1 cellular context compared by ENCODE assay signal in the genomic region with DNA sequence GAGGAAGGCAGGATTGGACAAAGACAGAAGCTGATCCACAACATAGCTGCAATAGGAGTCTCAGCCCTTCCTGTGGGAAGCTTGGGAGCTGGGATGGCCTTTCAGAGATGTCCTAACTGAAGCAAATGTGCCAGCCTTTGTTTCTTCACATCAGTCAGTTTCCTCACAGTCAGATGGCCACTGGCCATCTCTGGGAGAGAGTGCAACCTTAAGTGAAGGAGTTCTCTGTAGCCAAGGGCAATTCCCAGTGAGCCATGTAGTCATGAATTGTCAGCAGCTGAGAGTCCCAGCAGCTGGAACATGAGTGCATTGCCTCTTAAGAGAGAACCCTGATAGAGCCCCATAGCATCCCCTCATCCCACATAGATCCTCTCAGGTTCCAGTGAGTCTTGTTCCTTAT.
TF ChIP-seq lines count a peak whose summit lies in the region.

No MANE protein-coding gene starts in this region.

TF ChIP-seq in GM23338, 12 proteins besides CTCF, POLR2A, EP300 and RAD21 (continued from another document):
- TF ChIP-seq, protein P1, sequence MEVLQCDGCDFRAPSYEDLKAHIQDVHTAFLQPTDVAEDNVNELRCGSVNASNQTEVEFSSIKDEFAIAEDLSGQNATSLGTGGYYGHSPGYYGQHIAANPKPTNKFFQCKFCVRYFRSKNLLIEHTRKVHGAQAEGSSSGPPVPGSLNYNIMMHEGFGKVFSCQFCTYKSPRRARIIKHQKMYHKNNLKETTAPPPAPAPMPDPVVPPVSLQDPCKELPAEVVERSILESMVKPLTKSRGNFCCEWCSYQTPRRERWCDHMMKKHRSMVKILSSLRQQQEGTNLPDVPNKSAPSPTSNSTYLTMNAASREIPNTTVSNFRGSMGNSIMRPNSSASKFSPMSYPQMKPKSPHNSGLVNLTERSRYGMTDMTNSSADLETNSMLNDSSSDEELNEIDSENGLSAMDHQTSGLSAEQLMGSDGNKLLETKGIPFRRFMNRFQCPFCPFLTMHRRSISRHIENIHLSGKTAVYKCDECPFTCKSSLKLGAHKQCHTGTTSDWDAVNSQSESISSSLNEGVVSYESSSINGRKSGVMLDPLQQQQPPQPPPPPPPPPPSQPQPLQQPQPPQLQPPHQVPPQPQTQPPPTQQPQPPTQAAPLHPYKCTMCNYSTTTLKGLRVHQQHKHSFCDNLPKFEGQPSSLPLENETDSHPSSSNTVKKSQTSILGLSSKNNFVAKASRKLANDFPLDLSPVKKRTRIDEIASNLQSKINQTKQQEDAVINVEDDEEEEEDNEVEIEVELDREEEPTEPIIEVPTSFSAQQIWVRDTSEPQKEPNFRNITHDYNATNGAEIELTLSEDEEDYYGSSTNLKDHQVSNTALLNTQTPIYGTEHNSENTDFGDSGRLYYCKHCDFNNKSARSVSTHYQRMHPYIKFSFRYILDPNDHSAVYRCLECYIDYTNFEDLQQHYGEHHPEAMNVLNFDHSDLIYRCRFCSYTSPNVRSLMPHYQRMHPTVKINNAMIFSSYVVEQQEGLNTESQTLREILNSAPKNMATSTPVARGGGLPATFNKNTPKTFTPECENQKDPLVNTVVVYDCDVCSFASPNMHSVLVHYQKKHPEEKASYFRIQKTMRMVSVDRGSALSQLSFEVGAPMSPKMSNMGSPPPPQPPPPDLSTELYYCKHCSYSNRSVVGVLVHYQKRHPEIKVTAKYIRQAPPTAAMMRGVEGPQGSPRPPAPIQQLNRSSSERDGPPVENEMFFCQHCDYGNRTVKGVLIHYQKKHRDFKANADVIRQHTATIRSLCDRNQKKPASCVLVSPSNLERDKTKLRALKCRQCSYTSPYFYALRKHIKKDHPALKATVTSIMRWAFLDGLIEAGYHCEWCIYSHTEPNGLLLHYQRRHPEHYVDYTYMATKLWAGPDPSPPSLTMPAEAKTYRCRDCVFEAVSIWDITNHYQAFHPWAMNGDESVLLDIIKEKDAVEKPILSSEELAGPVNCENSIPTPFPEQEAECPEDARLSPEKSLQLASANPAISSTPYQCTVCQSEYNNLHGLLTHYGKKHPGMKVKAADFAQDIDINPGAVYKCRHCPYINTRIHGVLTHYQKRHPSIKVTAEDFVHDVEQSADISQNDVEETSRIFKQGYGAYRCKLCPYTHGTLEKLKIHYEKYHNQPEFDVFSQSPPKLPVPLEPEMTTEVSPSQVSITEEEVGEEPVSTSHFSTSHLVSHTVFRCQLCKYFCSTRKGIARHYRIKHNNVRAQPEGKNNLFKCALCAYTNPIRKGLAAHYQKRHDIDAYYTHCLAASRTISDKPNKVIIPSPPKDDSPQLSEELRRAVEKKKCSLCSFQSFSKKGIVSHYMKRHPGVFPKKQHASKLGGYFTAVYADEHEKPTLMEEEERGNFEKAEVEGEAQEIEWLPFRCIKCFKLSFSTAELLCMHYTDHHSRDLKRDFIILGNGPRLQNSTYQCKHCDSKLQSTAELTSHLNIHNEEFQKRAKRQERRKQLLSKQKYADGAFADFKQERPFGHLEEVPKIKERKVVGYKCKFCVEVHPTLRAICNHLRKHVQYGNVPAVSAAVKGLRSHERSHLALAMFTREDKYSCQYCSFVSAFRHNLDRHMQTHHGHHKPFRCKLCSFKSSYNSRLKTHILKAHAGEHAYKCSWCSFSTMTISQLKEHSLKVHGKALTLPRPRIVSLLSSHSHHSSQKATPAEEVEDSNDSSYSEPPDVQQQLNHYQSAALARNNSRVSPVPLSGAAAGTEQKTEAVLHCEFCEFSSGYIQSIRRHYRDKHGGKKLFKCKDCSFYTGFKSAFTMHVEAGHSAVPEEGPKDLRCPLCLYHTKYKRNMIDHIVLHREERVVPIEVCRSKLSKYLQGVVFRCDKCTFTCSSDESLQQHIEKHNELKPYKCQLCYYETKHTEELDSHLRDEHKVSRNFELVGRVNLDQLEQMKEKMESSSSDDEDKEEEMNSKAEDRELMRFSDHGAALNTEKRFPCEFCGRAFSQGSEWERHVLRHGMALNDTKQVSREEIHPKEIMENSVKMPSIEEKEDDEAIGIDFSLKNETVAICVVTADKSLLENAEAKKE (CRISPR knock-in tag; IDR thresholded peaks at IDR 0.05): no peak
